Comparison of ENCODE assay signal across 20 cellular contexts in the genomic region with DNA sequence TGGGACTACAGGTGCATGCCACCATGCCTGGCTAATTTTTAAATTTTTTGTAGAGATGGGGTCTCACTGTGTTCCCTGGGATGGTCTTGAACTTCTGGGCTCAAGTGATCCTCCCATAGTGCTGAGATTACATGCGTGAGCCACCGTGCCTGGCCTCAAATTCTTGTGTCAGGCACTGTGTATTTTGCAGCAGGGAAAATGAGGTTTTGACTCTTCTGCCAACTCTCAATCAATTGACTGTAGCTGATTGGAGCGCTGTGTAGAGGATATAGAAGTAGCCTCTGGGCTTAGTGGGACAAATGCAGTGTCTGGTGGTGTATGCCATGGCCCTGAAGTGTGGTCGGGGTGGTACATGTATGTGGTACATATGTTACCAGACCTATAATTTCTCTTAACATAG.
DNase-seq lines count a peak whose midpoint lies in the region; ATAC-seq, FAIRE-seq and TF ChIP-seq lines count a peak whose summit lies in the region.
"Had no signal": no experiment of that assay in that cellular context is flagged by ENCODE, and none has a peak within 500 bp of the region (broad histone marks: within the 10 kb centered on the region; RNA-seq: fewer than 3 reads in every experiment).

No MANE protein-coding gene starts in this region.

- TF ChIP-seq CTCF in A549 (IDR thresholded peaks at IDR 0.05) (no peak), PC-9 (conservative IDR thresholded peaks at IDR 0.05) (no peak), nephron progenitor cell (IDR thresholded peaks at IDR 0.05) (no peak), PC-3 (conservative IDR thresholded peaks at IDR 0.05; ENCODE audit: low read depth, low read length) (no peak), RWPE1 (conservative IDR thresholded peaks at IDR 0.05; ENCODE audit: low read depth) (no peak)

- H3K27ac Mint-ChIP-seq in immature natural killer cell (peak overlapping the region in 5 of 6 donors; percentile 26 to 72 (median 56)), nephron progenitor cell (peak overlapping the region; percentile 8)
- H3K27ac Mint-ChIP-seq: B cell, HFFc6 had no signal

- no peak overlapping the region for H3K9ac ChIP-seq in PC-3 (ENCODE audit: low read length)
- H3K9ac ChIP-seq: KMS-11 had no signal

- H3K4me1 Mint-ChIP-seq in immature natural killer cell (peaks cover 44 to 83% of the 10 kb centered on the region in 2 donors), nephron progenitor cell (peaks cover 26% of the 10 kb centered on the region)
- H3K4me1 Mint-ChIP-seq: B cell had no signal

- peaks cover 22% of the 10 kb centered on the region for H3K36me3 ChIP-seq in PC-9 (ENCODE audit: low read depth)
- H3K36me3 ChIP-seq in PC-3 (ENCODE audit: low read depth, low read length), result no peaks in the 10 kb centered on the region

- no peaks in the 10 kb centered on the region for H3K9me2 ChIP-seq in PC-9 (ENCODE audit: insufficient read depth)
- H3K9me2 ChIP-seq in PC-3 (replicated peaks; ENCODE audit: low read length), result no peaks in the 10 kb centered on the region

- CTCF ChIA-PET in A549 (lab: Yijun Ruan, JAX) (no interaction called here), PC-9 (lab: Charles Lee) (no interaction called here), PC-3 (lab: Charles Lee) (no interaction called here), RWPE1 (lab: Yijun Ruan, JAX) (no interaction called here)

- H3K4me3 ChIP-seq in A549 (no peak overlapping the region), PC-9 (no peak overlapping the region), PC-3 (ENCODE audit: low read length) (no peak overlapping the region)

- TF ChIP-seq RAD21 in A549 (conservative IDR thresholded peaks at IDR 0.05 in 1 of 2, IDR thresholded peaks at IDR 0.05 in 1 of 2), result no peak

- 91% methylated on average over 4 of the region's 4 CpGs for WGBS in A549 (ENCODE audit: missing lambda C conversion rate)

- intact Hi-C loops in PC-9 (cut with micrococcal nuclease; ENCODE audit: unreplicated experiment) (no loop called here), PC-3 (cut with micrococcal nuclease) (loop anchor here (5.0 kb wide), 1 partner anchor 544 kb away; no protein-coding TSS in a partner anchor)

- H3K4me2 ChIP-seq in A549 (no peak overlapping the region), PC-9 (no peak overlapping the region), PC-3 (ENCODE audit: low read length) (no peak overlapping the region)
- H3K4me2 ChIP-seq: KMS-11 had no signal

- H3K27me3 ChIP-seq in PC-9 (ENCODE audit: insufficient read depth, low read depth), result no peaks in the 10 kb centered on the region
- no peaks in the 10 kb centered on the region for H3K27me3 ChIP-seq in PC-3 (ENCODE audit: low read length)

- no peaks in the 10 kb centered on the region for H3K9me3 Mint-ChIP-seq in immature natural killer cell
- peaks cover 6% of the 10 kb centered on the region for H3K9me3 Mint-ChIP-seq in nephron progenitor cell
- H3K9me3 Mint-ChIP-seq: HFFc6 had no signal

- H3F3A ChIP-seq in PC-9 (ENCODE audit: insufficient read depth, low read depth), result peaks cover 76% of the 10 kb centered on the region
- H3F3A ChIP-seq in PC-3 (ENCODE audit: low read length, unreplicated experiment), result no peaks in the 10 kb centered on the region

- FAIRE-seq in A549 (lab: Jason Lieb, UNC), result no peak
- FAIRE-seq: D721Med had no signal

- peaks cover 92% of the 10 kb centered on the region for H3K79me2 ChIP-seq in PC-9 (ENCODE audit: low read depth)
- H3K79me2 ChIP-seq in PC-3 (ENCODE audit: low read length), result peaks cover 65% of the 10 kb centered on the region

- TF ChIP-seq POLR2A in A549 (IDR thresholded peaks at IDR 0.05; ENCODE audit: low read length), result no peak

- H3K9me3 ChIP-seq in A549, result no peaks in the 10 kb centered on the region
- no peaks in the 10 kb centered on the region for H3K9me3 ChIP-seq in PC-9 (ENCODE audit: insufficient read depth, low read depth)
- H3K9me3 ChIP-seq in PC-3 (ENCODE audit: low read length), result no peaks in the 10 kb centered on the region

- no peak overlapping the region for H2AFZ ChIP-seq in PC-9
- no peak overlapping the region for H2AFZ ChIP-seq in PC-3 (ENCODE audit: low read length)

- H3K4me3 Mint-ChIP-seq in immature natural killer cell (no peak overlapping the region), nephron progenitor cell (no peak overlapping the region)
- H3K4me3 Mint-ChIP-seq: B cell, HFFc6 had no signal

- POLR2A ChIA-PET in A549 (lab: Yijun Ruan, JAX), result no interaction called here
- POLR2A ChIA-PET in PC-9 (lab: Charles Lee; ENCODE audit: unreplicated experiment), result no interaction called here
- POLR2A ChIA-PET in PC-3 (lab: Charles Lee; ENCODE audit: unreplicated experiment), result no interaction called here
- POLR2A ChIA-PET in RWPE1 (lab: Yijun Ruan, JAX; ENCODE audit: low non-redundant PET), result no interaction called here

- H3K4me1 ChIP-seq in A549 (peaks cover 76% of the 10 kb centered on the region), PC-9 (replicated peaks; ENCODE audit: insufficient read depth) (peaks cover 43% of the 10 kb centered on the region), PC-3 (ENCODE audit: insufficient read depth, low read length) (peaks cover 15% of the 10 kb centered on the region)

- ATAC-seq in A549 (peak; percentile 14 to 48; a peak in 2 of 6 replicates), PC-3 (no peak), GM18909 (IDR thresholded peaks at IDR 0.05; ENCODE audit: poor library complexity, unreplicated experiment) (no peak)

- TF ChIP-seq EP300 in A549 (IDR thresholded peaks at IDR 0.05), result no peak

- peaks cover 72% of the 10 kb centered on the region for H4K20me1 ChIP-seq in PC-9 (ENCODE audit: insufficient read depth)
- no peaks in the 10 kb centered on the region for H4K20me1 ChIP-seq in PC-3 (ENCODE audit: low read length)

- H3K27me3 Mint-ChIP-seq in immature natural killer cell (ENCODE audit: low read depth in 3 of 3), result peaks cover 1 to 2% (median 1%) of the 10 kb centered on the region in 3 donors
- H3K27me3 Mint-ChIP-seq in nephron progenitor cell (ENCODE audit: low read depth, poor library complexity), result no peaks in the 10 kb centered on the region

- H3K27ac ChIP-seq in A549 (peak overlapping the region; percentile 20 to 48; a peak in 3 of 6 replicates), PC-9 (peak overlapping the region; percentile 25), PC-3 (ENCODE audit: low read length) (no peak overlapping the region), RWPE1 (no peak overlapping the region)
- H3K27ac ChIP-seq: KMS-11 had no signal

- BruUV-seq in PC-9 (replicated peaks; lab: Mats Ljungman, UMichigan) (no TSS peak), PC-3 (replicated peaks; lab: Mats Ljungman, UMichigan) (no TSS peak)

- H3K36me3 Mint-ChIP-seq in immature natural killer cell (no peaks in the 10 kb centered on the region), nephron progenitor cell (ENCODE audit: low read depth) (peaks cover 36% of the 10 kb centered on the region)

- no peak for DNase-seq in A549 (ENCODE audit: low read depth in 1 of 2, low spot score in 1 of 2)
- no peak for DNase-seq in PC-9
- DNase-seq in immature natural killer cell, result no peak
- DNase-seq in nephron progenitor cell, result no peak
- DNase-seq in T-helper 1 cell, result no peak
- DNase-seq in PC-3, result no peak
- no peak for DNase-seq in RWPE1 (ENCODE audit: low spot score)
- DNase-seq: DMS53, GDM1, H7, HFFc6, NCI-H1105, NCI-H146, NCI-H2081 treated with DMSO at 0.1 percent for 48 hours, NCI-H526, SHP77 had no signal

TF ChIP-seq in A549, 52 proteins besides CTCF, POLR2A, EP300 and RAD21 (continues in another document):
- TF ChIP-seq FOSL2 (IDR thresholded peaks at IDR 0.05) (no peak), FOSL2 (CRISPR knock-in tag; IDR thresholded peaks at IDR 0.05) (no peak), RCOR1 (IDR thresholded peaks at IDR 0.05; ENCODE audit: low read depth, low read length) (no peak), TP53 (CRISPR knock-in tag; IDR thresholded peaks at IDR 0.05) (no peak), EHF (CRISPR knock-in tag; IDR thresholded peaks at IDR 0.05) (no peak), CHD2 (IDR thresholded peaks at IDR 0.05; ENCODE audit: low read length, partially characterized antibody) (no peak), MYC (IDR thresholded peaks at IDR 0.05; ENCODE audit: borderline replicate concordance, low read length) (no peak)
- TF ChIP-seq, protein P1, sequence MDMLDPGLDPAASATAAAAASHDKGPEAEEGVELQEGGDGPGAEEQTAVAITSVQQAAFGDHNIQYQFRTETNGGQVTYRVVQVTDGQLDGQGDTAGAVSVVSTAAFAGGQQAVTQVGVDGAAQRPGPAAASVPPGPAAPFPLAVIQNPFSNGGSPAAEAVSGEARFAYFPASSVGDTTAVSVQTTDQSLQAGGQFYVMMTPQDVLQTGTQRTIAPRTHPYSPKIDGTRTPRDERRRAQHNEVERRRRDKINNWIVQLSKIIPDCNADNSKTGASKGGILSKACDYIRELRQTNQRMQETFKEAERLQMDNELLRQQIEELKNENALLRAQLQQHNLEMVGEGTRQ (IDR thresholded peaks at IDR 0.05), result no peak
- TF ChIP-seq, protein P2, sequence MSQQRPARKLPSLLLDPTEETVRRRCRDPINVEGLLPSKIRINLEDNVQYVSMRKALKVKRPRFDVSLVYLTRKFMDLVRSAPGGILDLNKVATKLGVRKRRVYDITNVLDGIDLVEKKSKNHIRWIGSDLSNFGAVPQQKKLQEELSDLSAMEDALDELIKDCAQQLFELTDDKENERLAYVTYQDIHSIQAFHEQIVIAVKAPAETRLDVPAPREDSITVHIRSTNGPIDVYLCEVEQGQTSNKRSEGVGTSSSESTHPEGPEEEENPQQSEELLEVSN (IDR thresholded peaks at IDR 0.05; ENCODE audit: borderline replicate concordance, low read depth), result no peak

Comparison
In these comparisons a context has a peak if more than half of its experiments do, and no peak if none do; other contexts are left out.
1. ATAC-seq: peak in A549 (2 of 2); none in PC-3 (single experiment) and GM18909 (single experiment).
2. H3K27ac ChIP-seq: peak in A549 (2 of 2) and PC-9 (single experiment); none in PC-3 (single experiment) and RWPE1 (single experiment).